Comparison of ENCODE assay signal across 16 cellular contexts in the genomic region with DNA sequence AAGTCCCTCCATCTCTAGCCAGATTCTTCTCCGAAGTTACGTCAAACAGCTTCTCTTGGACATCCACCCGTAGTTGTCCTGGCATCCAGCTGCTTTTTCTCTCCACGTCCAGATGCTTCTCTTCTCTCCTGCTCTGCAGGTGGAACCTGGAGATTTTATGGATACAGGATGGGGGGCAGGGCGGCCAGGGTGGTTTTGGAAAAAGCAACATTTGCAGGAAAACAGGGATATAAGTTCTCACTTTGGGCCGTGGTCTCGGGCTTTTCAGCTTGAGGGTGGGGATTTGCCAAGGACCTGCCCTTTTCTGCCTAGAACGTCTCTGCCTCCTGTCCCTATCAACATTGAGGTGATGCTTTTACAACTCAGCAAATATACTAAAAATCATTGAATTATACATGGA.
"Had no signal": no experiment of that assay in that cellular context is flagged by ENCODE, and none has a peak within 500 bp of the region (broad histone marks: within the 10 kb centered on the region; RNA-seq: fewer than 3 reads in every experiment).

No MANE protein-coding gene starts in this region.

- H3K4me3 ChIP-seq: adrenal gland, mucosa of descending colon, sigmoid colon, thyroid gland had no signal

- H3K27me3 Mint-ChIP-seq: dendritic cell treated with granulocyte-macrophage colony-stimulating factor and Interleukin-4, amounts not matched to agents 40 ng/mL and 50 ng/mL, for 4 days; naive B cell; stimulated activated memory B cell treated with anti-CD40 and anti-IgM and Interleukin-4, amounts not matched to agents 10 μg/mL and 1 μg/mL and 100 μg/mL, for 72 hours had no signal

- H3K4me3 Mint-ChIP-seq: activated T-helper 1 cell treated with anti-CD3 and anti-CD28 coated beads, Interleukin-12 subunit alpha, Interleukin-12 subunit beta, Interleukin-2, Interleukin-4 antibody, amounts not matched to agents 30 ng/mL and 10 ng/mL and 1 ng/mL, durations not matched to agents 14 hours and 24 hours and 36 hours; dendritic cell treated with granulocyte-macrophage colony-stimulating factor and Interleukin-4, amounts not matched to agents 40 ng/mL and 50 ng/mL, for 4 days; naive B cell; stimulated activated memory B cell treated with anti-CD40 and anti-IgM and Interleukin-4, amounts not matched to agents 10 μg/mL and 1 μg/mL and 100 μg/mL, for 72 hours had no signal

- DNase-seq: activated CD4-positive, alpha-beta T cell treated with anti-CD3 and anti-CD28 coated beads, Interleukin-2, amount 50 U/mL, for 48 hours; activated gamma-delta T cell treated with Interleukin-2 at 50 U/mL for 16 hours; activated T-cell treated with anti-CD3 and anti-CD28 coated beads for 4 hours; adrenal gland; foreskin keratinocyte; kidney glomerular epithelial cell; mucosa of descending colon; naive B cell; sigmoid colon; stimulated activated CD4-positive, alpha-beta T cell treated with anti-CD3 and anti-CD28 coated beads, Interleukin-4, amount 100 ng/mL, for 24 hours had no signal

- H3K27ac ChIP-seq: adrenal gland, epithelial cell of prostate, foreskin keratinocyte, sigmoid colon, thyroid gland had no signal

- ATAC-seq: activated naive CD4-positive, alpha-beta T cell treated with anti-CD3 and anti-CD28 coated beads, Interleukin-2, amount 50 U/mL, for 72 hours; mucosa of descending colon had no signal

- H3K27me3 ChIP-seq: adrenal gland, foreskin keratinocyte, sigmoid colon, thyroid gland had no signal

- H3K36me3 Mint-ChIP-seq: activated naive CD4-positive, alpha-beta T cell treated with anti-CD3 and anti-CD28 coated beads, Interleukin-2, amount 50 U/mL, for 72 hours; naive B cell; stimulated activated memory B cell treated with anti-CD40 and anti-IgM and Interleukin-4, amounts not matched to agents 10 μg/mL and 1 μg/mL and 100 μg/mL, for 72 hours had no signal

- H3K27ac Mint-ChIP-seq: activated naive CD4-positive, alpha-beta T cell treated with anti-CD3 and anti-CD28 coated beads, Interleukin-2, amount 50 U/mL, for 72 hours; activated T-helper 1 cell treated with anti-CD3 and anti-CD28 coated beads, Interleukin-12 subunit alpha, Interleukin-12 subunit beta, Interleukin-2, Interleukin-4 antibody, amounts not matched to agents 30 ng/mL and 10 ng/mL and 1 ng/mL, durations not matched to agents 14 hours and 24 hours and 36 hours; dendritic cell treated with granulocyte-macrophage colony-stimulating factor and Interleukin-4, amounts not matched to agents 40 ng/mL and 50 ng/mL, for 4 days; naive B cell; stimulated activated memory B cell treated with anti-CD40 and anti-IgM and Interleukin-4, amounts not matched to agents 10 μg/mL and 1 μg/mL and 100 μg/mL, for 72 hours had no signal

- H3K4me1 Mint-ChIP-seq: naive B cell; stimulated activated memory B cell treated with anti-CD40 and anti-IgM and Interleukin-4, amounts not matched to agents 10 μg/mL and 1 μg/mL and 100 μg/mL, for 72 hours had no signal
